Comparison of ENCODE assay signal across 20 cellular contexts in the genomic region with DNA sequence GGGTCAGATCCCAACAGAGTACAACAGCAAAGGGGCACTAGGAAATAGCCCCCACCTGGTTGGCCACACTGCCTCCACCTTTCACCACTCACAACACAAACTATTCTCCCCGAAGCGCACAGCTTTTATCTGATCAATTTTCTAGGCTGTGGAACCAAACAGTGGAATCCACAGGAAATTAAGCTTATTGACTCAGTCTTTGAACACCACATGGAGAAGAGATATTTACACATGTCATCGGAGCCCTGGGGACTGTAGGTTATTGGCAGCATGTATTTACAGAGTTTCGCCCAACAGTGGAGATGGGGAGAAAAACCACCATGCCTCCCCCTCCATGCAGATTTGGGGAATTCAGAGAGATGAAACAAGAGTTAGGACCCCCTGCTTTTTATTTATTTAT.
"Had no signal": no experiment of that assay in that cellular context is flagged by ENCODE, and none has a peak within 500 bp of the region (broad histone marks: within the 10 kb centered on the region; RNA-seq: fewer than 3 reads in every experiment).

No MANE protein-coding gene starts in this region.

- H3K36me3 ChIP-seq: breast epithelium, colonic mucosa, left ventricle myocardium inferior, upper lobe of left lung had no signal

- DNase-seq: activated B cell treated with CpG ODN at 0.5 μM for 24 hours; activated CD4-positive, alpha-beta T cell treated with anti-CD3 and anti-CD28 coated beads for 36 hours; activated CD4-positive, alpha-beta T cell treated with anti-CD3 and anti-CD28 coated beads, Interleukin-2, amount 50 U/mL, for 48 hours; activated effector memory CD4-positive, alpha-beta T cell treated with Interleukin-2 at 50 U/mL for 16 hours; activated naive CD4-positive, alpha-beta T cell treated with anti-CD3 and anti-CD28 coated beads for 36 hours; activated naive CD8-positive, alpha-beta T cell treated with anti-CD3 and anti-CD28 coated beads, Interleukin-2, amount 10 ng/mL, durations not matched to agents 7 days and 5 days; activated T-cell treated with anti-CD3 and anti-CD28 coated beads, Interleukin-2, amount 50 U/mL, for 72 hours; amniotic stem cell; colonic mucosa; dorsolateral prefrontal cortex; effector memory CD8-positive, alpha-beta T cell; hippocampal formation; left ventricle myocardium inferior; nucleus accumbens; stimulated activated CD4-positive, alpha-beta T cell treated with anti-CD3 and anti-CD28 coated beads, Interleukin-15, amount 100 ng/mL, for 24 hours; T-helper 17 cell; upper lobe of left lung had no signal

- H3K9me3 ChIP-seq: breast epithelium, colonic mucosa, left ventricle myocardium inferior, upper lobe of left lung had no signal

- H3K4me1 ChIP-seq: colonic mucosa had no signal

- H3K27me3 ChIP-seq: breast epithelium, colonic mucosa, dorsolateral prefrontal cortex, upper lobe of left lung had no signal

- H3K4me3 ChIP-seq: breast epithelium, colonic mucosa, dorsolateral prefrontal cortex, left ventricle myocardium inferior, smooth muscle cell, upper lobe of left lung had no signal

- H3K27ac ChIP-seq: colonic mucosa, dorsolateral prefrontal cortex, left ventricle myocardium inferior, parathyroid adenoma, upper lobe of left lung had no signal

- H3K9ac ChIP-seq: parathyroid adenoma had no signal
